In the genomic region with DNA sequence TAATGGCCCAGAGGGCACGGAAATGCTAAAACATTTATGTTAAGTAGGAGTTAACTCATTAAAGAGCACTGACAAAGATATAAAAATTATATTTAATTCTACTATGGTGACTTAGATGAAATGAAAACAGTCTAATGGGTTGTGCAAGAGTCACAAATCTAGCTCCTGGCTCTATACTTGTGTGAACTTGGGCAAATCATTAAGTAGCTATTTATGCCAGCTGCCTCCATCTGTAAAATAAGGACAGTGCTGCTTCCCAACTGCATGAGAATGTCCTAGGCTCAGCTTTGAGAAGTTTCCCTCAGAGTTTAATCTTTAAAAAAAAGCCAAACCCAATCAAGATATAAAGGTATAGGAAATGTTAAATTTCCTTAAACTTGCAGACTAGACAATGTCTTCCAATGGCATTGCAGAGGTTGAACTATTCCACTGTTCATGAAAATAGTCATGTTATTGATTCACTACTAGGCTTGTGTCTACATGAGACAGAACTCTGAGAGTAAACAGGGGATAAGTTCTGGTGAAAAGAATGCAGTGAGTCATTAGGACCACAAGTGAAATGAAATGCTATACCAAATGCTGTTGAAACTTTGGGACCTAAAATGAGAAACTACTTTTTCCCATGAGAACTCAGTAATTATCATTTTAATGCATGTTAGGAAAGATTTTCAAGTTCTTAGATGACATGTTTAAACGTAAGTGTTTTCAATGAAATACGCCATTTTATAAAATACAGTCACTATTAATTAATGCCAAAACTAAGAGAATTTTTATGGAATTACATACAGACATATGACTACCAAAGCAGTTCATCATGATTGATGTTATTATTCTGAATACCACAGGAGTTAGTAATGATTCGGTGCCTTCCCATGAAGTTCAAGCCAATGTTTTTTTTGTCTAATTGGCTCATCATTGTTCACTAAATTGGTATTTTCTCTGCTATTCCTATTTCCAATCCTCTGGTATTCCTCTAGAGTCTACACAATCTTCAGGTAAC, we compare ENCODE assay signal across 10 cellular contexts.
A peak's percentile ranks its signal among the peaks of the same experiment; 100 is the strongest.
DNase-seq lines count a peak whose midpoint lies in the region; ATAC-seq, FAIRE-seq and TF ChIP-seq lines count a peak whose summit lies in the region.
"Had no signal": no experiment of that assay in that cellular context is flagged by ENCODE, and none has a peak within 500 bp of the region (broad histone marks: within the 10 kb centered on the region; RNA-seq: fewer than 3 reads in every experiment).

No MANE protein-coding gene starts in this region.

- H3K27ac ChIP-seq in endothelial cell of umbilical vein (ENCODE audit: insufficient read depth, low read depth, low read length), result peak overlapping the region; percentile 59

- peak; percentile 95 for DNase-seq in GM04503 (ENCODE audit: low read depth)
- peak; percentile 76 for DNase-seq in NCI-H460 (ENCODE audit: extremely low read depth, low read depth)
- DNase-seq in endothelial cell of umbilical vein (ENCODE audit: low read depth, low spot score), result peak; percentile 77
- peak; percentile 98 for DNase-seq in renal cortical epithelial cell (ENCODE audit: low read depth)
- no peak for DNase-seq in NCI-H748 treated with DMSO at 0.1 percent for 48 hours (lab: John Stamatoyannopoulos, UW)
- DNase-seq in middle frontal gyrus (ENCODE audit: extremely low spot score, low spot score), result no peak
- DNase-seq: activated B cell treated with CpG ODN at 0.5 μM for 24 hours, naive B cell had no signal

- intact Hi-C loops in endothelial cell of umbilical vein (cut with micrococcal nuclease), result loop anchor here (1.0 to 2.0 kb wide), 2 partner anchors 15 to 80 kb away; no protein-coding TSS in a partner anchor

- no peaks in the 10 kb centered on the region for H3K9me3 ChIP-seq in endothelial cell of umbilical vein (replicated peaks; ENCODE audit: control insufficient read depth, insufficient read depth, low read length)

- peaks cover 9% of the 10 kb centered on the region for H3K79me2 ChIP-seq in endothelial cell of umbilical vein (ENCODE audit: control insufficient read depth, insufficient read depth, low read length)

- POLR2A ChIA-PET in endothelial cell of umbilical vein (lab: Charles Lee), result no interaction called here

- peak overlapping the region; percentile 8 for H3K9ac ChIP-seq in endothelial cell of umbilical vein (replicated peaks; ENCODE audit: extremely low read depth, insufficient read depth, low read length)

- H3K36me3 ChIP-seq in endothelial cell of umbilical vein (ENCODE audit: control insufficient read depth in 2 of 2, extremely low read depth in 1 of 2, insufficient read depth in 2 of 2, low read length in 2 of 2), result no peaks in the 10 kb centered on the region

- no peak for TF ChIP-seq POLR2A in endothelial cell of umbilical vein (IDR thresholded peaks at IDR 0.05; ENCODE audit: low read depth, low read length)

- no peak overlapping the region for H2AFZ ChIP-seq in endothelial cell of umbilical vein (ENCODE audit: low read depth, low read length)

- H3K4me1 ChIP-seq in endothelial cell of umbilical vein (ENCODE audit: control insufficient read depth, extremely low read depth, insufficient read depth, low read length), result peaks cover 21% of the 10 kb centered on the region

- no TSS peak for BruUV-seq in endothelial cell of umbilical vein (replicated peaks; lab: Mats Ljungman, UMichigan)

- no peak overlapping the region for H3K4me3 ChIP-seq in endothelial cell of umbilical vein (replicated peaks in 1 of 3; ENCODE audit: insufficient read depth in 1 of 3, low read depth in 1 of 3, low read length in 3 of 3)

- no peaks in the 10 kb centered on the region for H3K27me3 ChIP-seq in endothelial cell of umbilical vein (ENCODE audit: control insufficient read depth in 2 of 2, insufficient read depth in 2 of 2, low read length in 2 of 2)

- H3K4me2 ChIP-seq in endothelial cell of umbilical vein (ENCODE audit: insufficient read depth, low read length), result peak overlapping the region; percentile 58

- CTCF ChIA-PET in endothelial cell of umbilical vein (lab: Charles Lee), result no interaction called here

- peaks cover 2% of the 10 kb centered on the region for H3K9me1 ChIP-seq in endothelial cell of umbilical vein (replicated peaks; ENCODE audit: control insufficient read depth, extremely low read depth, insufficient read depth, low read length)

- dilution Hi-C loops in endothelial cell of umbilical vein (cut with MboI; ENCODE audit: extremely low pct_ligation_motif_present, low sequenced_read_pairs), result no loop called here

- no peaks in the 10 kb centered on the region for H4K20me1 ChIP-seq in endothelial cell of umbilical vein (replicated peaks; ENCODE audit: control insufficient read depth, extremely low read depth, insufficient read depth, low read length)

- no peak for TF ChIP-seq CTCF in endothelial cell of umbilical vein (IDR thresholded peaks at IDR 0.05; ENCODE audit: extremely low read depth in 1 of 2, insufficient read depth in 1 of 2, low read depth in 1 of 2, low read length in 2 of 2)

- peak; percentile 63 for FAIRE-seq in endothelial cell of umbilical vein (lab: Jason Lieb, UNC)

- ATAC-seq in HG03159 (IDR thresholded peaks at IDR 0.05; ENCODE audit: unreplicated experiment) (no peak), GM21529 (IDR thresholded peaks at IDR 0.05; ENCODE audit: unreplicated experiment) (no peak)

TF ChIP-seq in endothelial cell of umbilical vein, 7 proteins besides CTCF, POLR2A, EP300 and RAD21:
- peak; percentile 20 for TF ChIP-seq JUN (IDR thresholded peaks at IDR 0.05; ENCODE audit: borderline replicate concordance, insufficient read depth, insufficient read length, low read depth)
- TF ChIP-seq MYC (IDR thresholded peaks at IDR 0.05; ENCODE audit: low read depth, low read length), result no peak
- TF ChIP-seq FOS (IDR thresholded peaks at IDR 0.05; ENCODE audit: borderline replicate concordance, insufficient read depth, low read length), result peak; percentile 73
TF ChIP-seq in endothelial cell of umbilical vein: peak in this region for 2.

Comparison
In these comparisons a context has a peak if more than half of its experiments do, and no peak if none do; other contexts are left out.
1. DNase-seq: peak in GM04503 (single experiment), NCI-H460 (single experiment), endothelial cell of umbilical vein (single experiment) and renal cortical epithelial cell (single experiment); none in NCI-H748 treated with DMSO at 0.1 percent for 48 hours (single experiment) and middle frontal gyrus (single experiment).